10 cellular contexts compared by ENCODE assay signal in the genomic region with DNA sequence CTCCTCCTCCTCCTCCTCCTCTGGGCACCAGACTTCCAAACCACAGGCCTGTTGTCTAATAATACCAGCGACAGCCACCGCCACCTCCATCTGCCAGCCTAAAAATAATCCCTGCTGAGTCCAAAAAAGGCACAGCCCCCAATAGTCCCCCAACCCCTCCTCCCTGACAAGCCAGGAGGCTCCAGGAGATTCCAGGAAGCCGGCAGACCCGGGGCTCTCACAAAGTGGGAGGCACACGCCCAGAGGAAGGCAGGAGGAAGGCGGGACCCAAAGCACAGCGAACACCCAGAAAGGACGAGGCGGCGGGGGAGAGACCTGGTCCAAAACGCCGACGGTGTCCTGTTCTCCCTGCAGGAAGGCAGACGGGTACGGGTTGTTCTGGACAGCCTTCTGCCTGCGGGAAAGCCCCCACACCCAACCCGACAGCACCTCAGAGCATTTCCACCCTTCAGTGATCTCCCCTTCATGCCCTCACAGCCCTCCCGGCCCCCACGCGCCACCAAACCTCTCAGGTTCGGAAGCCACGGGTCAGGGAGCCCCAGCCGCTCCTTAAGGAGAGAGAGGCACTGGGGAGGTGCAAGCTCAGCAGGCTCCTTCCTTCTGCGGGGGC. TPM values are rescaled to one million over a fixed set of nuclear protein-coding genes. Genes with fewer than 3 reads are reported as not detected.
DNase-seq lines count a peak whose midpoint lies in the region; ATAC-seq and TF ChIP-seq lines count a peak whose summit lies in the region.
"Had no signal": no experiment of that assay in that cellular context is flagged by ENCODE, and none has a peak within 500 bp of the region (broad histone marks: within the 10 kb centered on the region; RNA-seq: fewer than 3 reads in every experiment).

No MANE protein-coding gene starts in this region.

- H2AFZ ChIP-seq in trophoblast cell (ENCODE audit: insufficient read depth, low read length, poor library complexity) = peak overlapping the region; percentile 5

- H3K4me3 ChIP-seq in trophoblast cell (ENCODE audit: low read depth, low read length) (no peak overlapping the region), HAP-1 (no peak overlapping the region)

- intact Hi-C loops in left cardiac atrium (cut with DNase I) = no loop called here

- H2AK5ac ChIP-seq in trophoblast cell (ENCODE audit: low read length) = no peak overlapping the region

- H3K79me2 ChIP-seq in trophoblast cell (ENCODE audit: control insufficient read depth, insufficient read depth, low read length, poor library complexity) = no peaks in the 10 kb centered on the region

- H4K8ac ChIP-seq in trophoblast cell (ENCODE audit: low read depth, low read length) = no peak overlapping the region

- H3K9me3 ChIP-seq in trophoblast cell (ENCODE audit: insufficient read depth, low read depth, low read length) = peaks cover 4% of the 10 kb centered on the region
- no peaks in the 10 kb centered on the region for H3K9me3 ChIP-seq in HAP-1

- H2BK12ac ChIP-seq in trophoblast cell (ENCODE audit: low read length) = no peak overlapping the region

- no peak overlapping the region for H3K4me3 Mint-ChIP-seq in activated naive CD8-positive, alpha-beta T cell treated with anti-CD3 and anti-CD28 coated beads for 36 hours
- H3K4me3 Mint-ChIP-seq in activated CD8-positive, alpha-beta memory T cell treated with anti-CD3 and anti-CD28 coated beads, Interleukin-2, amount 10 ng/mL, durations not matched to agents 7 days and 5 days = no peak overlapping the region
- H3K4me3 Mint-ChIP-seq: activated CD8-positive, alpha-beta T cell treated with anti-CD3 and anti-CD28 coated beads, Interleukin-2, amount 10 ng/mL, durations not matched to agents 7 days and 5 days had no signal

- H3K14ac ChIP-seq in trophoblast cell (ENCODE audit: low read length) = no peak overlapping the region

- no peak overlapping the region for H3K27ac Mint-ChIP-seq in activated naive CD8-positive, alpha-beta T cell treated with anti-CD3 and anti-CD28 coated beads for 36 hours
- no peak overlapping the region for H3K27ac Mint-ChIP-seq in activated CD8-positive, alpha-beta memory T cell treated with anti-CD3 and anti-CD28 coated beads, Interleukin-2, amount 10 ng/mL, durations not matched to agents 7 days and 5 days

- H3K27me3 Mint-ChIP-seq in activated naive CD8-positive, alpha-beta T cell treated with anti-CD3 and anti-CD28 coated beads for 36 hours = peaks cover 4% of the 10 kb centered on the region
- H3K27me3 Mint-ChIP-seq in activated CD8-positive, alpha-beta memory T cell treated with anti-CD3 and anti-CD28 coated beads, Interleukin-2, amount 10 ng/mL, durations not matched to agents 7 days and 5 days = peaks cover 16% of the 10 kb centered on the region

- ATAC-seq in left cardiac atrium = peak; percentile 38 to 45
- no peak for ATAC-seq in activated CD8-positive, alpha-beta memory T cell treated with anti-CD3 and anti-CD28 coated beads, Interleukin-2, amount 10 ng/mL, durations not matched to agents 7 days and 5 days
- ATAC-seq: activated CD8-positive, alpha-beta T cell treated with anti-CD3 and anti-CD28 coated beads, Interleukin-2, amount 10 ng/mL, durations not matched to agents 7 days and 5 days had no signal

- peak overlapping the region; percentile 22 for H3K18ac ChIP-seq in trophoblast cell (ENCODE audit: low read length)

- no peak overlapping the region for H3K9ac ChIP-seq in trophoblast cell (ENCODE audit: low read length)

- H3K27me3 ChIP-seq in trophoblast cell (ENCODE audit: insufficient read depth, low read length) (peaks cover 22% of the 10 kb centered on the region), HAP-1 (ENCODE audit: low read depth) (no peaks in the 10 kb centered on the region)

- peaks cover 15% of the 10 kb centered on the region for H3K36me3 Mint-ChIP-seq in activated naive CD8-positive, alpha-beta T cell treated with anti-CD3 and anti-CD28 coated beads for 36 hours
- H3K36me3 Mint-ChIP-seq in activated CD8-positive, alpha-beta memory T cell treated with anti-CD3 and anti-CD28 coated beads, Interleukin-2, amount 10 ng/mL, durations not matched to agents 7 days and 5 days = peaks cover 2% of the 10 kb centered on the region

- H3K36me3 ChIP-seq in trophoblast cell (ENCODE audit: control insufficient read depth in 1 of 2, insufficient read depth in 2 of 2, low read length in 2 of 2) (no peaks in the 10 kb centered on the region), HAP-1 (replicated peaks) (no peaks in the 10 kb centered on the region)

- H3K23ac ChIP-seq in trophoblast cell (ENCODE audit: low read length) = no peak overlapping the region

- peak; percentile 85 for DNase-seq in D341Med (ENCODE audit: low spot score)
- peak; percentile 69 for DNase-seq in left cardiac atrium
- DNase-seq in trophoblast cell = no peak
- DNase-seq in HAP-1 (ENCODE audit: low spot score in 2 of 2) = no peak
- no peak for DNase-seq in SW 1271 (lab: John Stamatoyannopoulos, UW)
- no peak for DNase-seq in activated naive CD8-positive, alpha-beta T cell treated with anti-CD3 and anti-CD28 coated beads for 36 hours
- DNase-seq in activated CD8-positive, alpha-beta memory T cell treated with anti-CD3 and anti-CD28 coated beads, Interleukin-2, amount 10 ng/mL, durations not matched to agents 7 days and 5 days = no peak
- DNase-seq: activated CD8-positive, alpha-beta T cell treated with anti-CD3 and anti-CD28 coated beads, Interleukin-2, amount 10 ng/mL, durations not matched to agents 7 days and 5 days; small intestine had no signal

- H3K4me1 Mint-ChIP-seq in activated naive CD8-positive, alpha-beta T cell treated with anti-CD3 and anti-CD28 coated beads for 36 hours = peaks cover 66% of the 10 kb centered on the region
- H3K4me1 Mint-ChIP-seq in activated CD8-positive, alpha-beta memory T cell treated with anti-CD3 and anti-CD28 coated beads, Interleukin-2, amount 10 ng/mL, durations not matched to agents 7 days and 5 days = peaks cover 77% of the 10 kb centered on the region

- peak overlapping the region; percentile 27 for H3K4me2 ChIP-seq in trophoblast cell (ENCODE audit: low read length)

- no peaks in the 10 kb centered on the region for H3K9me3 Mint-ChIP-seq in activated naive CD8-positive, alpha-beta T cell treated with anti-CD3 and anti-CD28 coated beads for 36 hours
- H3K9me3 Mint-ChIP-seq in activated CD8-positive, alpha-beta memory T cell treated with anti-CD3 and anti-CD28 coated beads, Interleukin-2, amount 10 ng/mL, durations not matched to agents 7 days and 5 days (ENCODE audit: low read depth) = no peaks in the 10 kb centered on the region

- H3K79me1 ChIP-seq in trophoblast cell (ENCODE audit: low read length) = peaks cover 3% of the 10 kb centered on the region

- H2BK120ac ChIP-seq in trophoblast cell (ENCODE audit: insufficient read depth, low read length, poor library complexity) = no peak overlapping the region

- H3K27ac ChIP-seq in VCaP = peak overlapping the region; percentile 59
- no peak overlapping the region for H3K27ac ChIP-seq in trophoblast cell (ENCODE audit: low read depth, low read length)

- TF ChIP-seq CTCF in VCaP (conservative IDR thresholded peaks at IDR 0.05) = no peak

- CTCF ChIA-PET in activated CD8-positive, alpha-beta memory T cell treated with anti-CD3 and anti-CD28 coated beads, Interleukin-2, amount 10 ng/mL, durations not matched to agents 7 days and 5 days (lab: Charles Lee) = no interaction called here

- no peak overlapping the region for H2BK5ac ChIP-seq in trophoblast cell (ENCODE audit: low read depth, low read length, poor library complexity)

- peaks cover 17 to 22% of the 10 kb centered on the region in 2 experiments for H3K4me1 ChIP-seq in trophoblast cell (ENCODE audit: control insufficient read depth in 1 of 2, insufficient read depth in 2 of 2, low read length in 2 of 2)
- H3K4me1 ChIP-seq in HAP-1 = no peaks in the 10 kb centered on the region

- no peak overlapping the region for H4K91ac ChIP-seq in trophoblast cell (ENCODE audit: low read depth, low read length)

- no peak overlapping the region for H4K12ac ChIP-seq in trophoblast cell (ENCODE audit: low read depth, low read length)

- WGBS in trophoblast cell (ENCODE audit: extremely low coverage, insufficient coverage, insufficient read length) = no CpG with 5 or more reads among the region's 24 CpGs

- in situ Hi-C loops in HAP-1 (cut with MboI; ENCODE audit: low sequenced_read_pairs) = no loop called here

- H3K4ac ChIP-seq in trophoblast cell (ENCODE audit: low read depth, low read length) = no peak overlapping the region

RNA-seq across cellular contexts. Expression of gene IGSF9B, which starts 5.8 kb away (rescaled TPM):
- total RNA-seq in left cardiac atrium = 10 to 100 TPM; 33.3 to 40.0 TPM
- polyA plus RNA-seq in trophoblast cell (2013) = 0.40 and 0.77 TPM in 2 replicates
- total RNA-seq in activated naive CD8-positive, alpha-beta T cell treated with anti-CD3 and anti-CD28 coated beads for 36 hours = 10 to 100 TPM; 36.0 to 46.5 TPM
- total RNA-seq in activated CD8-positive, alpha-beta memory T cell treated with anti-CD3 and anti-CD28 coated beads, Interleukin-2, amount 10 ng/mL, durations not matched to agents 7 days and 5 days = 10 to 100 TPM; 19.6 to 34.5 TPM

Comparison
In these comparisons a context has a peak if more than half of its experiments do, and no peak if none do; other contexts are left out.
1. DNase-seq: peak in D341Med (single experiment) and left cardiac atrium (single experiment); none in trophoblast cell (0 of 2), HAP-1 (0 of 2), SW 1271 (0 of 2), activated naive CD8-positive, alpha-beta T cell treated with anti-CD3 and anti-CD28 coated beads for 36 hours (single experiment) and activated CD8-positive, alpha-beta memory T cell treated with anti-CD3 and anti-CD28 coated beads, Interleukin-2, amount 10 ng/mL, durations not matched to agents 7 days and 5 days (single experiment).